In the genomic region with DNA sequence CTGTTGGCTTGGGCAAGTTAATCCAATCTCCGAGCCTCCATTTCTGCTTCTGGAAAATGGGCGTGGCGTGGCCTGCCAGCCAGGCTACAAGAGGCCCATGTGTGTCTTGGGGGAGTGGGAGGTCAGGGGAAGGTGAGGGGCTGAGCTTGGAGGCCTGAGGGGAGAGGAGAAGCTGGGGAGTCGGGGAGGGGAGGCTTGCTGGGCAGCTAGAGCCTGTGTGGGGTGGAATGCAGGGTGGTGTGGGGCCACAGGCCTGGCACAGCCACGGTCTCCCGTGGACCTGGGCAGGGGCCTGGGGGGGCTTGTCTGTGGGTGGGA, we compare ENCODE assay signal across 18 cellular contexts.
"Had no signal": no experiment of that assay in that cellular context is flagged by ENCODE, and none has a peak within 500 bp of the region (broad histone marks: within the 10 kb centered on the region; RNA-seq: fewer than 3 reads in every experiment).

No MANE protein-coding gene starts in this region.

- DNase-seq: activated CD4-positive, alpha-beta T cell treated with anti-CD3 and anti-CD28 coated beads for 48 hours; activated CD4-positive, alpha-beta T cell treated with anti-CD3 and anti-CD28 coated beads, Interleukin-2, amount 50 U/mL, for 4 hours; activated CD4-positive, CD25-positive, alpha-beta regulatory T cell treated with anti-CD3 and anti-CD28 coated beads, Interleukin-2, amount 50 U/mL, for 72 hours; activated CD8-positive, alpha-beta T cell treated with anti-CD3 and anti-CD28 coated beads, Interleukin-2, amount 10 ng/mL, durations not matched to agents 7 days and 5 days; activated gamma-delta T cell treated with Interleukin-2 at 50 U/mL for 16 hours; activated T-cell treated with anti-CD3 and anti-CD28 coated beads, Interleukin-2, amount 50 U/mL, for 48 hours; brain microvascular endothelial cell; NCI-H1105 treated with DMSO at 0.1 percent for 48 hours; NCI-H1436 treated with DMSO at 0.1 percent for 48 hours; NCI-H187; NCI-H2081; Peyer's patch; SHP77 treated with DMSO at 0.1 percent for 48 hours; T-helper 9 cell had no signal

- H3K9me3 Mint-ChIP-seq: activated T-helper 2 cell treated with anti-CD3 and anti-CD28 coated beads, Interferon-gamma antibody, Interleukin-2, Interleukin-4, amounts not matched to agents 10 μg/mL and 5 μg/mL and 100 μg/mL, durations not matched to agents 14 hours and 24 hours and 36 hours; T-helper 1 cell treated with Interleukin-12 subunit alpha and Interleukin-12 subunit beta and Interleukin-4 antibody, amounts not matched to agents 30 μg/mL and 1 μg/mL, for 36 hours; WTC11 had no signal

- H3K27me3 Mint-ChIP-seq: activated naive CD8-positive, alpha-beta T cell had no signal

- H3K4me1 Mint-ChIP-seq: WTC11 had no signal

- ATAC-seq: activated CD8-positive, alpha-beta T cell treated with anti-CD3 and anti-CD28 coated beads, Interleukin-2, amount 10 ng/mL, durations not matched to agents 7 days and 5 days had no signal

- H3K4me3 Mint-ChIP-seq: activated CD8-positive, alpha-beta T cell treated with anti-CD3 and anti-CD28 coated beads, Interleukin-2, amount 10 ng/mL, durations not matched to agents 7 days and 5 days; activated naive CD8-positive, alpha-beta T cell; T-helper 1 cell treated with Interleukin-12 subunit alpha and Interleukin-12 subunit beta and Interleukin-4 antibody, amounts not matched to agents 30 μg/mL and 1 μg/mL, for 36 hours; WTC11 had no signal

- H3K27ac Mint-ChIP-seq: activated CD8-positive, alpha-beta T cell treated with anti-CD3 and anti-CD28 coated beads, Interleukin-2, amount 10 ng/mL, durations not matched to agents 7 days and 5 days; activated naive CD8-positive, alpha-beta T cell; activated T-helper 2 cell treated with anti-CD3 and anti-CD28 coated beads, Interferon-gamma antibody, Interleukin-2, Interleukin-4, amounts not matched to agents 10 μg/mL and 5 μg/mL and 100 μg/mL, durations not matched to agents 14 hours and 24 hours and 36 hours; T-helper 1 cell treated with Interleukin-12 subunit alpha and Interleukin-12 subunit beta and Interleukin-4 antibody, amounts not matched to agents 30 μg/mL and 1 μg/mL, for 36 hours; WTC11 had no signal
